ENCODE assay signal across 11 cellular contexts in the genomic region with DNA sequence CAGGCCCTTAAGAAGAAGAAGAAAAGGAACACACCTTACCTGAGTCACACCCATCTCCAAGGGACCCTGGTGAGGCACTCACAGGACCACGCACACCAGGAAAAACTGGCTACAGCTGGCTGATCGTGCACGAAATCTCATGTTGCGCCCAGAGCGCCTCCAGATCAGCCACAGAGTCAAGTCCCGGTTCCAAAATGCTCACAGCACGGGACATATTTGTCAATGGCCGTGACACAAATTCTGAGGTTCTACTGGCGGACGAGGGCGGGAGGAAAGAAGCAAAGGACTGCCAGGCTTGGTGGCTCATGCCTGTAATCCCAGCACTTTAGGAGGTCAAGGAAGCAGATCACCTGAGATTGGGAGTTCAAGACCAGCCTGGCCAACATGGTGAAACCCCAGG. TPM values are rescaled to one million over a fixed set of nuclear protein-coding genes. Genes with fewer than 3 reads are reported as not detected.
DNase-seq lines count a peak whose midpoint lies in the region; ATAC-seq, FAIRE-seq and TF ChIP-seq lines count a peak whose summit lies in the region.
"Had no signal": no experiment of that assay in that cellular context is flagged by ENCODE, and none has a peak within 500 bp of the region (broad histone marks: within the 10 kb centered on the region; RNA-seq: fewer than 3 reads in every experiment).

No MANE protein-coding gene starts in this region.

- no peak for TF ChIP-seq CTCF in GM12865 (IDR thresholded peaks at IDR 0.05; ENCODE audit: insufficient read depth, low read depth, low read length, missing control alignments)
- TF ChIP-seq CTCF in D721Med (IDR thresholded peaks at IDR 0.05; ENCODE audit: insufficient read depth, missing control alignments): no peak

- H3K36me3 Mint-ChIP-seq in activated naive CD8-positive, alpha-beta T cell treated with anti-CD3 and anti-CD28 coated beads, Interleukin-2, amount 10 ng/mL, durations not matched to agents 7 days and 5 days: peaks cover 6% of the 10 kb centered on the region
- peaks cover 0 to 5% (median 0%) of the 10 kb centered on the region in 5 donors for H3K36me3 Mint-ChIP-seq in naive thymus-derived CD4-positive, alpha-beta T cell

- H3K36me3 ChIP-seq in BLaER1: peaks cover 7% of the 10 kb centered on the region
- peaks cover 0 to 3% (median under 1%) of the 10 kb centered on the region in 3 experiments for H3K36me3 ChIP-seq in naive thymus-derived CD4-positive, alpha-beta T cell (ENCODE audit: control insufficient read depth in 2 of 3, insufficient read depth in 3 of 3, low read length in 3 of 3)

- H3K27me3 ChIP-seq in BLaER1: no peaks in the 10 kb centered on the region
- no peaks in the 10 kb centered on the region for H3K27me3 ChIP-seq in naive thymus-derived CD4-positive, alpha-beta T cell (ENCODE audit: control insufficient read depth in 2 of 2, insufficient read depth in 2 of 2, low read length in 2 of 2)
- H3K27me3 ChIP-seq: tibial artery had no signal

- H3K4me3 ChIP-seq in BLaER1 (no peak overlapping the region), GM12865 (ENCODE audit: low read depth, low read length) (peak overlapping the region; percentile 44)
- H3K4me3 ChIP-seq in naive thymus-derived CD4-positive, alpha-beta T cell (ENCODE audit: low read length): no peak overlapping the region
- H3K4me3 ChIP-seq: tibial artery had no signal

- H3K27ac Mint-ChIP-seq in activated naive CD8-positive, alpha-beta T cell treated with anti-CD3 and anti-CD28 coated beads, Interleukin-2, amount 10 ng/mL, durations not matched to agents 7 days and 5 days: peak overlapping the region; percentile 92
- H3K27ac Mint-ChIP-seq in naive thymus-derived CD4-positive, alpha-beta T cell: peak overlapping the region; percentile 87 to 97 (median 94)

- H3K9me3 Mint-ChIP-seq in activated naive CD8-positive, alpha-beta T cell treated with anti-CD3 and anti-CD28 coated beads, Interleukin-2, amount 10 ng/mL, durations not matched to agents 7 days and 5 days: no peaks in the 10 kb centered on the region
- peaks cover 0 to 3% (median 0%) of the 10 kb centered on the region in 11 donors for H3K9me3 Mint-ChIP-seq in naive thymus-derived CD4-positive, alpha-beta T cell

- no peak for ATAC-seq in activated naive CD8-positive, alpha-beta T cell treated with anti-CD3 and anti-CD28 coated beads, Interleukin-2, amount 10 ng/mL, durations not matched to agents 7 days and 5 days (ENCODE audit: low read depth)
- ATAC-seq in naive thymus-derived CD4-positive, alpha-beta T cell: no peak

- CTCF ChIA-PET in naive thymus-derived CD4-positive, alpha-beta T cell (lab: Charles Lee): no interaction called here

- DNase-seq in GM12865 (ENCODE audit: low read depth) (no peak), NCI-H526 treated with DMSO at 0.1 percent for 48 hours (lab: John Stamatoyannopoulos, UW) (no peak), D721Med (ENCODE audit: insufficient read length, low spot score) (no peak), SW 1271 (lab: John Stamatoyannopoulos, UW) (no peak)
- DNase-seq in activated naive CD8-positive, alpha-beta T cell treated with anti-CD3 and anti-CD28 coated beads, Interleukin-2, amount 10 ng/mL, durations not matched to agents 7 days and 5 days: no peak
- DNase-seq in naive thymus-derived CD4-positive, alpha-beta T cell: no peak
- no peak for DNase-seq in activated CD8-positive, alpha-beta memory T cell treated with anti-CD3 and anti-CD28 coated beads for 24 hours
- DNase-seq: tibial artery had no signal

- H3K4me1 ChIP-seq in BLaER1: peaks cover 92% of the 10 kb centered on the region
- peaks cover 27 to 38% of the 10 kb centered on the region in 2 donors for H3K4me1 ChIP-seq in naive thymus-derived CD4-positive, alpha-beta T cell (ENCODE audit: control insufficient read depth in 2 of 2, insufficient read depth in 2 of 2, low read length in 2 of 2)

- intact Hi-C loops in naive thymus-derived CD4-positive, alpha-beta T cell (cut with micrococcal nuclease): no loop called here

- peaks cover 50% of the 10 kb centered on the region for H3K4me1 Mint-ChIP-seq in activated naive CD8-positive, alpha-beta T cell treated with anti-CD3 and anti-CD28 coated beads, Interleukin-2, amount 10 ng/mL, durations not matched to agents 7 days and 5 days
- H3K4me1 Mint-ChIP-seq in naive thymus-derived CD4-positive, alpha-beta T cell: peaks cover 34 to 69% (median 57%) of the 10 kb centered on the region in 7 donors

- peaks cover 100% of the 10 kb centered on the region for H4K20me1 ChIP-seq in BLaER1

- peak overlapping the region; percentile 100 for H3K4me2 ChIP-seq in BLaER1

- H3K27ac ChIP-seq in BLaER1: no peak overlapping the region
- peak overlapping the region; percentile 68 for H3K27ac ChIP-seq in naive thymus-derived CD4-positive, alpha-beta T cell (ENCODE audit: low read depth, low read length)
- H3K27ac ChIP-seq: tibial artery had no signal

- FAIRE-seq in D721Med (lab: Jason Lieb, UNC): no peak
- FAIRE-seq: islet of Langerhans had no signal

- H3K27me3 Mint-ChIP-seq in activated naive CD8-positive, alpha-beta T cell treated with anti-CD3 and anti-CD28 coated beads, Interleukin-2, amount 10 ng/mL, durations not matched to agents 7 days and 5 days: no peaks in the 10 kb centered on the region
- no peaks in the 10 kb centered on the region for H3K27me3 Mint-ChIP-seq in naive thymus-derived CD4-positive, alpha-beta T cell
- H3K27me3 Mint-ChIP-seq: brain had no signal

- no peak overlapping the region for H3K9ac ChIP-seq in BLaER1

- H3K9me3 ChIP-seq in BLaER1: no peaks in the 10 kb centered on the region
- H3K9me3 ChIP-seq in naive thymus-derived CD4-positive, alpha-beta T cell (ENCODE audit: control insufficient read depth in 2 of 3, low read length in 3 of 3): no peaks in the 10 kb centered on the region
- H3K9me3 ChIP-seq: tibial artery had no signal

- H3K4me3 Mint-ChIP-seq in activated naive CD8-positive, alpha-beta T cell treated with anti-CD3 and anti-CD28 coated beads, Interleukin-2, amount 10 ng/mL, durations not matched to agents 7 days and 5 days: peak overlapping the region; percentile 82
- H3K4me3 Mint-ChIP-seq in naive thymus-derived CD4-positive, alpha-beta T cell: peak overlapping the region; percentile 78 to 94 (median 86)

- POLR2A ChIA-PET in activated naive CD8-positive, alpha-beta T cell treated with anti-CD3 and anti-CD28 coated beads, Interleukin-2, amount 10 ng/mL, durations not matched to agents 7 days and 5 days (lab: Charles Lee): interaction anchor here (1.0 to 2.8 kb wide), 2 partner anchors 9 to 23 kb away, joined by 3 to 15 read pairs; partner anchors contain the start of gene CHAF1A
- POLR2A ChIA-PET in naive thymus-derived CD4-positive, alpha-beta T cell (lab: Charles Lee): interaction anchor here (1.1 to 4.3 kb wide), 2 partner anchors 9 to 55 kb away, joined by 3 to 13 read pairs; no protein-coding TSS in a partner anchor

RNA-seq across cellular contexts. Expression of gene SH3GL1, which starts 21.5 kb away (rescaled TPM):
- total RNA-seq in activated naive CD8-positive, alpha-beta T cell treated with anti-CD3 and anti-CD28 coated beads, Interleukin-2, amount 10 ng/mL, durations not matched to agents 7 days and 5 days: 10 to 100 TPM; 54.6 to 56.8 TPM
- total RNA-seq in naive thymus-derived CD4-positive, alpha-beta T cell: 10 to 100 TPM; 37.1 to 77.0 (median 38.6) TPM
- 10 to 100 TPM; 11.9 to 22.8 TPM for polyA plus RNA-seq in naive thymus-derived CD4-positive, alpha-beta T cell

RNA-seq across cellular contexts. Expression of gene CHAF1A, which starts 23.6 kb away (rescaled TPM):
- 10 to 100 TPM; 77.0 to 79.1 TPM for total RNA-seq in activated naive CD8-positive, alpha-beta T cell treated with anti-CD3 and anti-CD28 coated beads, Interleukin-2, amount 10 ng/mL, durations not matched to agents 7 days and 5 days
- total RNA-seq in naive thymus-derived CD4-positive, alpha-beta T cell: 10 to 100 TPM; 10.1 to 71.2 (median 14.1) TPM
- polyA plus RNA-seq in naive thymus-derived CD4-positive, alpha-beta T cell: 1 to 10 TPM; 3.2 to 5.5 TPM

RNA-seq across cellular contexts. Expression of gene MPND, which starts 35.5 kb away (rescaled TPM):
- total RNA-seq in activated naive CD8-positive, alpha-beta T cell treated with anti-CD3 and anti-CD28 coated beads, Interleukin-2, amount 10 ng/mL, durations not matched to agents 7 days and 5 days: 10 to 100 TPM; 23.7 to 26.2 TPM
- total RNA-seq in naive thymus-derived CD4-positive, alpha-beta T cell: 10 to 100 TPM in 4 of 5 experiments, 1 to 10 TPM in 1; 9.5 to 24.4 (median 20.0) TPM
- 1 to 10 TPM; 4.0 to 6.7 TPM for polyA plus RNA-seq in naive thymus-derived CD4-positive, alpha-beta T cell

RNA-seq across cellular contexts. Expression of gene STAP2, which starts 40.3 kb away (rescaled TPM):
- 1 to 10 TPM; 8.4 to 8.8 TPM for total RNA-seq in activated naive CD8-positive, alpha-beta T cell treated with anti-CD3 and anti-CD28 coated beads, Interleukin-2, amount 10 ng/mL, durations not matched to agents 7 days and 5 days
- 10 to 100 TPM in 1 of 5 experiments, 1 to 10 TPM in 4; 2.6 to 11.8 (median 4.5) TPM for total RNA-seq in naive thymus-derived CD4-positive, alpha-beta T cell
- 1 to 10 TPM; 2.4 to 4.9 TPM for polyA plus RNA-seq in naive thymus-derived CD4-positive, alpha-beta T cell
